In genomic region chr17:60720763-60721531, GRCh38 we compare ENCODE assay signal across 8 cellular contexts. TPM values are rescaled to one million over a fixed set of nuclear protein-coding genes. Genes with fewer than 3 reads are reported as not detected.
DNase-seq lines count a peak whose midpoint lies in the region; ATAC-seq and TF ChIP-seq lines count a peak whose summit lies in the region.

No MANE protein-coding gene starts in this region.

- TF ChIP-seq POLR2A in NB4 (IDR thresholded peaks at IDR 0.05; ENCODE audit: extremely low read depth, insufficient read length) = no peak

- no peak for ATAC-seq in HG02642 (IDR thresholded peaks at IDR 0.05; ENCODE audit: poor library complexity, unreplicated experiment)

- peak in 2 of 3 donors; percentile 2 to 67 for DNase-seq in stimulated activated CD4-positive, alpha-beta T cell treated with anti-CD3 and anti-CD28 coated beads, Interleukin-12 subunit alpha, Interleukin-12 subunit beta, amount 100 ng/mL, for 48 hours (ENCODE audit: low read depth in 2 of 3, low spot score in 1 of 3)
- no peak for DNase-seq in stimulated activated CD4-positive, alpha-beta T cell treated with anti-CD3 and anti-CD28 coated beads, Interleukin-4, amount 100 ng/mL, for 1 hour
- peak; percentile 70 for DNase-seq in NB4 (ENCODE audit: low read depth)
- peak; percentile 86 for DNase-seq in SK-MEL-5 (ENCODE audit: low read depth, low spot score)
- DNase-seq in cardiac fibroblast (ENCODE audit: low read depth in 2 of 2) = peak; percentile 82 to 87
- peak; percentile 78 for DNase-seq in kidney glomerular epithelial cell (lab: John Stamatoyannopoulos, UW)
- DNase-seq in stimulated activated CD4-positive, alpha-beta T cell treated with anti-CD3 and anti-CD28 coated beads, TNF-alpha, amount 100 ng/mL, for 48 hours (ENCODE audit: low read depth in 3 of 3) = peak in 2 of 3 donors; percentile 14 to 34

- no peak overlapping the region for H3K4me3 ChIP-seq in NB4 (ENCODE audit: low read depth, low read length)
- no peak overlapping the region for H3K4me3 ChIP-seq in cardiac fibroblast (replicated peaks in 1 of 2; ENCODE audit: low read depth in 2 of 2, low read length in 2 of 2)

- in situ Hi-C loops in SK-MEL-5 (cut with HindIII; ENCODE audit: low pct_unique_long_range_greater_than_20kb, low sequenced_read_pairs) = no loop called here

- TF ChIP-seq CTCF in NB4 (IDR thresholded peaks at IDR 0.05; ENCODE audit: low read depth, low read length) = peak; percentile 77
- peak; percentile 80 for TF ChIP-seq CTCF in cardiac fibroblast (IDR thresholded peaks at IDR 0.05; ENCODE audit: low read depth, low read length)

RNA-seq across cellular contexts. Expression of gene BCAS3, which starts 43.3 kb away (rescaled TPM):
- 31.6 and 36.7 TPM in 2 replicates for total RNA-seq in SK-MEL-5 (2014; rRNA removed; shearing (Covaris generic))
- polyA plus RNA-seq in SK-MEL-5 (2015; cell fraction: cytosol; rRNA removed) = 30.0 and 42.3 TPM in 2 replicates
- 11.9 and 20.1 TPM in 2 replicates for polyA plus RNA-seq in SK-MEL-5 (2015; cell fraction: nucleus; rRNA removed)
